In genomic region chr19:12513531-12514061, GRCh38 we compare ENCODE assay signal across 16 cellular contexts. TPM values are rescaled to one million over a fixed set of nuclear protein-coding genes. Genes with fewer than 3 reads are reported as not detected.
DNase-seq lines count a peak whose midpoint lies in the region; ATAC-seq and TF ChIP-seq lines count a peak whose summit lies in the region.
"Had no signal": no experiment of that assay in that cellular context is flagged by ENCODE, and none has a peak within 500 bp of the region (broad histone marks: within the 10 kb centered on the region; RNA-seq: fewer than 3 reads in every experiment).

No MANE protein-coding gene starts in this region.

- H3K4me1 ChIP-seq in adrenal gland (replicated peaks in 1 of 2) (no peaks in the 10 kb centered on the region), testis (no peaks in the 10 kb centered on the region)
- H3K4me1 ChIP-seq: uterus had no signal

- H3K36me3 ChIP-seq in adrenal gland (replicated peaks in 1 of 2) (no peaks in the 10 kb centered on the region), testis (ENCODE audit: low read depth, missing control alignments) (no peaks in the 10 kb centered on the region)
- H3K36me3 ChIP-seq: uterus had no signal

- DNase-seq in adrenal gland (peak in 6 of 7 donors; percentile 16 to 57 (median 26)), head of caudate nucleus (peak; percentile 47 to 92 (median 82)), medulla oblongata (ENCODE audit: extremely low spot score) (peak; percentile 65), testis (peak; percentile 94), CD1c-positive myeloid dendritic cell (ENCODE audit: extremely low spot score) (no peak), natural killer cell (no peak), NCI-H1930 (lab: John Stamatoyannopoulos, UW) (no peak)
- DNase-seq: activated T-cell treated with anti-CD3 and anti-CD28 coated beads for 4 hours, DMS53, MM.1S, NCI-H774, T-helper 17 cell had no signal

- ATAC-seq in natural killer cell: no peak
- ATAC-seq: stimulated activated effector memory CD8-positive, alpha-beta T cell treated with anti-CD3 and anti-CD28 coated beads, Interleukin-12 subunit alpha, Interleukin-12 subunit beta, amount 100 ng/mL, for 72 hours; T-helper 17 cell had no signal

- TF ChIP-seq POLR2A in adrenal gland (IDR thresholded peaks at IDR 0.05) (no peak), testis (IDR thresholded peaks at IDR 0.05) (no peak)

- no peak overlapping the region for H3K27ac Mint-ChIP-seq in natural killer cell
- H3K27ac Mint-ChIP-seq: nephron; stimulated activated effector memory CD8-positive, alpha-beta T cell treated with anti-CD3 and anti-CD28 coated beads, Interleukin-12 subunit alpha, Interleukin-12 subunit beta, amount 100 ng/mL, for 72 hours; T-helper 17 cell had no signal

- TF ChIP-seq CTCF in adrenal gland (IDR thresholded peaks at IDR 0.05) (no peak), testis (IDR thresholded peaks at IDR 0.05) (peak in 2 of 3 experiments; percentile 19 to 28), natural killer cell (IDR thresholded peaks at IDR 0.05) (no peak)

- H3K27ac ChIP-seq in adrenal gland (no peak overlapping the region), testis (peak overlapping the region in 1 of 2 donors; percentile 54)
- H3K27ac ChIP-seq: BLaER1, uterus had no signal

- H3K27me3 Mint-ChIP-seq in natural killer cell (ENCODE audit: low read depth in 2 of 2): peaks cover 4 to 16% of the 10 kb centered on the region in 2 donors
- H3K27me3 Mint-ChIP-seq: T-helper 17 cell had no signal

- H3K4me3 ChIP-seq in adrenal gland: peak overlapping the region in 1 of 4 donors; percentile 23
- peak overlapping the region; percentile 49 to 54 for H3K4me3 ChIP-seq in testis
- H3K4me3 ChIP-seq: BLaER1, uterus had no signal

- H3K9me3 Mint-ChIP-seq in natural killer cell: peaks cover 3 to 11% of the 10 kb centered on the region in 2 donors

- intact Hi-C loops in adrenal gland (cut with DNase I) (no loop called here), head of caudate nucleus (cut with DNase I) (no loop called here), testis (cut with DNase I; ENCODE audit: low total_unique reads) (no loop called here), natural killer cell (cut with micrococcal nuclease) (no loop called here)

- peaks cover 14% of the 10 kb centered on the region for H3K36me3 Mint-ChIP-seq in natural killer cell
- H3K36me3 Mint-ChIP-seq: stimulated activated effector memory CD8-positive, alpha-beta T cell treated with anti-CD3 and anti-CD28 coated beads, Interleukin-12 subunit alpha, Interleukin-12 subunit beta, amount 100 ng/mL, for 72 hours had no signal

- H3K4me3 Mint-ChIP-seq in natural killer cell: no peak overlapping the region
- H3K4me3 Mint-ChIP-seq: nephron; stimulated activated effector memory CD8-positive, alpha-beta T cell treated with anti-CD3 and anti-CD28 coated beads, Interleukin-12 subunit alpha, Interleukin-12 subunit beta, amount 100 ng/mL, for 72 hours; T-helper 17 cell had no signal

- H3K9me3 ChIP-seq in adrenal gland (replicated peaks in 1 of 3): no peaks in the 10 kb centered on the region
- no peaks in the 10 kb centered on the region for H3K9me3 ChIP-seq in testis
- H3K9me3 ChIP-seq: uterus had no signal

- 0 to 40% (median 10%) methylated on average over 1 to 35 of the region's 35 CpGs for WGBS in adrenal gland, 4 donors
- WGBS in testis, 2 donors: 10 to 29% methylated on average over 5 to 35 of the region's 35 CpGs

- H3K4me1 Mint-ChIP-seq in natural killer cell: peaks cover 8 to 10% of the 10 kb centered on the region in 2 donors
- H3K4me1 Mint-ChIP-seq: nephron; stimulated activated effector memory CD8-positive, alpha-beta T cell treated with anti-CD3 and anti-CD28 coated beads, Interleukin-12 subunit alpha, Interleukin-12 subunit beta, amount 100 ng/mL, for 72 hours; T-helper 17 cell had no signal

- H3K27me3 ChIP-seq in adrenal gland (no peaks in the 10 kb centered on the region), testis (no peaks in the 10 kb centered on the region)
- H3K27me3 ChIP-seq: BLaER1, uterus had no signal

RNA-seq across cellular contexts. Expression of gene ZNF709, which starts 29.0 kb away (rescaled TPM):
- total RNA-seq in adrenal gland (1 to 10 TPM; 1.4 to 5.4 (median 3.6) TPM), testis (10 to 100 TPM in 1 of 2 donors, 1 to 10 TPM in 1; 8.1 to 21.7 TPM), natural killer cell (1 to 10 TPM; 4.1 to 4.7 (median 4.1) TPM)
- polyA plus RNA-seq in adrenal gland (1 to 10 TPM; 1.2 to 2.9 (median 1.9) TPM), testis (ENCODE audit: insufficient read depth, low read depth, low replicate concordance) (14.6 TPM)

RNA-seq across cellular contexts. Expression of gene ZNF564, which starts 37.7 kb away (rescaled TPM):
- total RNA-seq in adrenal gland (10 to 100 TPM in 2 of 8 donors, 1 to 10 TPM in 6; 3.4 to 10.5 (median 8.9) TPM), testis (10 to 100 TPM; 10.7 to 18.0 TPM), natural killer cell (10 to 100 TPM; 22.0 to 27.1 (median 23.3) TPM)
- polyA plus RNA-seq in adrenal gland (10 to 100 TPM in 1 of 3 donors, 1 to 10 TPM in 2; 4.3 to 12.5 (median 7.8) TPM), testis (ENCODE audit: insufficient read depth, low read depth, low replicate concordance) (4.6 TPM)

Comparison
In these comparisons a context has a peak if more than half of its experiments do, and no peak if none do; other contexts are left out.
1. DNase-seq: peak in adrenal gland (6 of 7), head of caudate nucleus (42 of 42), medulla oblongata (single experiment) and testis (single experiment); none in CD1c-positive myeloid dendritic cell (single experiment), natural killer cell (single experiment) and NCI-H1930 (0 of 2).
2. CTCF ChIP-seq: peak in testis (2 of 3); none in adrenal gland (0 of 6) and natural killer cell (single experiment).